Comparison of ENCODE assay signal across 8 cellular contexts in genomic region chr5:154860123-154860522, GRCh38. TPM values are rescaled to one million over a fixed set of nuclear protein-coding genes. Genes with fewer than 3 reads are reported as not detected.
DNase-seq lines count a peak whose midpoint lies in the region; TF ChIP-seq lines count a peak whose summit lies in the region.

No MANE protein-coding gene starts in this region.

- H3K79me2 ChIP-seq in ACC112 (ENCODE audit: control insufficient read depth, insufficient read depth, low read length, unreplicated experiment), result peaks cover 67% of the 10 kb centered on the region

- peaks cover 51% of the 10 kb centered on the region for H3K4me1 Mint-ChIP-seq in activated naive CD8-positive, alpha-beta T cell treated with anti-CD3 and anti-CD28 coated beads for 36 hours

- no peak for TF ChIP-seq RAD21 in Ishikawa (IDR thresholded peaks at IDR 0.05; ENCODE audit: low read depth)

- peak overlapping the region; percentile 85 for H3K4me3 Mint-ChIP-seq in activated naive CD8-positive, alpha-beta T cell treated with anti-CD3 and anti-CD28 coated beads for 36 hours

- H3K36me3 ChIP-seq in ACC112 (ENCODE audit: insufficient read depth, low read length), result peaks cover 13% of the 10 kb centered on the region
- peaks cover 2% of the 10 kb centered on the region for H3K36me3 ChIP-seq in kidney epithelial cell (ENCODE audit: control insufficient read depth, insufficient read depth, low read length)
- H3K36me3 ChIP-seq in thyroid gland, result peaks cover 0 to 9% of the 10 kb centered on the region in 2 donors

- peak overlapping the region; percentile 100 for H3K27ac ChIP-seq in ACC112 (ENCODE audit: low read depth, low read length)
- peak overlapping the region; percentile 98 to 100 (median 99) for H3K27ac ChIP-seq in thyroid gland

- peak overlapping the region; percentile 99 for H3K27ac Mint-ChIP-seq in activated naive CD8-positive, alpha-beta T cell treated with anti-CD3 and anti-CD28 coated beads for 36 hours

- H3K9me3 Mint-ChIP-seq in activated naive CD8-positive, alpha-beta T cell treated with anti-CD3 and anti-CD28 coated beads for 36 hours, result no peaks in the 10 kb centered on the region

- H3K27me3 ChIP-seq in ACC112 (ENCODE audit: insufficient read depth, low read length) (no peaks in the 10 kb centered on the region), kidney epithelial cell (ENCODE audit: control insufficient read depth, insufficient read depth, low read length) (no peaks in the 10 kb centered on the region), thyroid gland (no peaks in the 10 kb centered on the region)

- no peak for DNase-seq in activated naive CD8-positive, alpha-beta T cell treated with anti-CD3 and anti-CD28 coated beads for 36 hours
- DNase-seq in kidney epithelial cell (ENCODE audit: low read depth) (no peak), thyroid gland (no peak), NCI-H2029 (lab: John Stamatoyannopoulos, UW) (no peak), NCI-H510A (lab: John Stamatoyannopoulos, UW) (no peak), DMS53 (lab: John Stamatoyannopoulos, UW) (no peak)

- H3K4me3 ChIP-seq in ACC112 (ENCODE audit: low read depth, low read length) (peak overlapping the region; percentile 97), kidney epithelial cell (ENCODE audit: low read depth, low read length) (peak overlapping the region; percentile 82), thyroid gland (replicated peaks in 1 of 3) (peak overlapping the region in 2 of 3 donors; percentile 71 to 77)

- 43 to 49% methylated on average over 5 of the region's 5 CpGs for WGBS in thyroid gland, 2 donors

- no peak overlapping the region for H2AFZ ChIP-seq in ACC112 (ENCODE audit: low read length, unreplicated experiment)

- H3K36me3 Mint-ChIP-seq in activated naive CD8-positive, alpha-beta T cell treated with anti-CD3 and anti-CD28 coated beads for 36 hours, result peaks cover 36% of the 10 kb centered on the region

- no peaks in the 10 kb centered on the region for H3K27me3 Mint-ChIP-seq in activated naive CD8-positive, alpha-beta T cell treated with anti-CD3 and anti-CD28 coated beads for 36 hours

- no peak for TF ChIP-seq POLR2A in thyroid gland (IDR thresholded peaks at IDR 0.05)

- TF ChIP-seq CTCF in kidney epithelial cell (IDR thresholded peaks at IDR 0.05; ENCODE audit: insufficient read depth, low read length, poor library complexity, severe bottlenecking) (no peak), thyroid gland (IDR thresholded peaks at IDR 0.05) (no peak)

- no peaks in the 10 kb centered on the region for H3K9me3 ChIP-seq in thyroid gland

- H3K4me1 ChIP-seq in ACC112 (ENCODE audit: control insufficient read depth, insufficient read depth, low read length, unreplicated experiment) (peaks cover 20% of the 10 kb centered on the region), thyroid gland (peaks cover 23 to 43% of the 10 kb centered on the region in 2 donors)

- no peak for TF ChIP-seq EP300 in Ishikawa (IDR thresholded peaks at IDR 0.05; ENCODE audit: borderline replicate concordance)

- intact Hi-C loops in thyroid gland (cut with DNase I), result loop anchor here (10.0 kb wide), 1 partner anchor 185 kb away; no protein-coding TSS in a partner anchor

TF ChIP-seq in Ishikawa, 13 proteins besides CTCF, POLR2A, EP300 and RAD21:
- no peak for TF ChIP-seq TCF12 (IDR thresholded peaks at IDR 0.05; ENCODE audit: low read depth)
- no peak for TF ChIP-seq TAF1 (IDR thresholded peaks at IDR 0.05; ENCODE audit: low read depth)
- TF ChIP-seq YY1 (IDR thresholded peaks at IDR 0.05; ENCODE audit: low read depth), result no peak
- TF ChIP-seq CEBPB (IDR thresholded peaks at IDR 0.05), result 0 out of 2 replicates have a peak, but pooled peaks have one; percentile 16
- no peak for TF ChIP-seq REST (IDR thresholded peaks at IDR 0.05; ENCODE audit: low read depth)
- TF ChIP-seq TEAD4 (IDR thresholded peaks at IDR 0.05), result 0 out of 2 replicates have a peak, but pooled peaks have one; percentile 10
- TF ChIP-seq NFIC (IDR thresholded peaks at IDR 0.05), result no peak

RNA-seq across cellular contexts. Expression of gene CNOT8, which starts 1.7 kb away (rescaled TPM):
- 10 to 100 TPM; 53.7 to 53.9 TPM for total RNA-seq in activated naive CD8-positive, alpha-beta T cell treated with anti-CD3 and anti-CD28 coated beads for 36 hours
- total RNA-seq in kidney epithelial cell (82.5 and 92.4 TPM in 2 replicates), thyroid gland (100 to 1,000 TPM in 1 of 4 donors, 10 to 100 TPM in 3; 70.3 to 123 (median 88.6) TPM)

RNA-seq across cellular contexts. Expression of gene FAXDC2, which starts 9.7 kb away (rescaled TPM):
- total RNA-seq in activated naive CD8-positive, alpha-beta T cell treated with anti-CD3 and anti-CD28 coated beads for 36 hours, result under 1 TPM in 1 of 2 experiments, not detected in 1; 0.08 TPM
- 0.62 and 2.6 TPM in 2 replicates for total RNA-seq in kidney epithelial cell
- 100 to 1,000 TPM in 1 of 4 donors, 10 to 100 TPM in 3; 47.0 to 148 (median 52.9) TPM for total RNA-seq in thyroid gland

Comparison
In these comparisons a context has a peak if more than half of its experiments do, and no peak if none do; other contexts are left out.
1. RNA of gene FAXDC2, which starts 9.7 kb away (total RNA-seq): 47.0 to 148 TPM in thyroid gland; 0.62 to 2.6 TPM in kidney epithelial cell and 0.08 TPM in activated naive CD8-positive, alpha-beta T cell treated with anti-CD3 and anti-CD28 coated beads for 36 hours; every median in the first group is over 10 times any median in the second.
2. Peak in every context shown above with its lines, with median percentiles within 50 percentile points of each other: H3K4me3 ChIP-seq.